10 cellular contexts compared by ENCODE assay signal in the genomic region with DNA sequence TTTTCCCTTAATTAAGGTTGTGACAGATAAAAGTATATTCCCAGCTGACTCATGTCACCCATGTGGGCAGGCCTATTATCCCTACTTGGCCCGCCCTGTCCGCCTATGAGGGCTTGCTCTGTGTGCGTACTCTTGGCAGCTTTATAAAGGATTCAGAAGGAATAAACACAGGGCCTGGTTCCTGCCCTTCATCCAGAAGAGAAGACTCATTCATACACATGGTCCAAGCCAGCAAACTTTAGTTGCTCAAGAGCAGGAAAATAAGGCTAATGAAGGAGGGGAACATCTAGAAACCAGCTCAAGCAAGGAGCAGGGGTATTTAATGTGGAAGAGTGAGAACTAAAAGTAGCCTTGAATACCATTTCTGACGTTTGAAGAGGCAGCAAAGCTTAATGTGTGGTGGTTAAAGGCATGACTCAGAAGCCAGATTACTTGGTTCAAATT.
A peak's percentile ranks its signal among the peaks of the same experiment; 100 is the strongest.
DNase-seq lines count a peak whose midpoint lies in the region; ATAC-seq and TF ChIP-seq lines count a peak whose summit lies in the region.
"Had no signal": no experiment of that assay in that cellular context is flagged by ENCODE, and none has a peak within 500 bp of the region (broad histone marks: within the 10 kb centered on the region; RNA-seq: fewer than 3 reads in every experiment).

No MANE protein-coding gene starts in this region.

- H3K4me1 ChIP-seq in breast epithelium: peaks cover 8 to 17% of the 10 kb centered on the region in 2 donors

- intact Hi-C loops in breast epithelium (cut with DNase I; ENCODE audit: low total_unique reads): no loop called here

- no peak overlapping the region for H3K4me3 ChIP-seq in breast epithelium
- H3K4me3 ChIP-seq in retinal pigment epithelial cell (ENCODE audit: low read length): no peak overlapping the region

- no peak for TF ChIP-seq CTCF in breast epithelium (IDR thresholded peaks at IDR 0.05)
- no peak for TF ChIP-seq CTCF in retinal pigment epithelial cell (conservative IDR thresholded peaks at IDR 0.05; ENCODE audit: low read depth, low read length)

- no peaks in the 10 kb centered on the region for H3K4me1 Mint-ChIP-seq in activated T-cell treated with anti-CD3 and anti-CD28 coated beads, Interleukin-2, amount 50 U/mL, for 4 hours (ENCODE audit: low read depth)

- peaks cover 9% of the 10 kb centered on the region for H3K36me3 Mint-ChIP-seq in activated T-cell treated with anti-CD3 and anti-CD28 coated beads, Interleukin-2, amount 50 U/mL, for 4 hours (ENCODE audit: insufficient read depth)

- DNase-seq in Daoy (ENCODE audit: low read depth): peak; percentile 53
- DNase-seq in breast epithelium (ENCODE audit: low spot score in 2 of 2): peak in 1 of 2 donors; percentile 80
- DNase-seq in iris pigment epithelial cell (ENCODE audit: low read depth): peak; percentile 90
- peak; percentile 30 for DNase-seq in retinal pigment epithelial cell (ENCODE audit: low read depth)
- DNase-seq in hepatic stellate cell (ENCODE audit: low spot score): no peak
- DNase-seq in activated T-cell treated with anti-CD3 and anti-CD28 coated beads, Interleukin-2, amount 50 U/mL, for 4 hours: no peak
- DNase-seq: activated CD8-positive, alpha-beta memory T cell treated with anti-CD3 and anti-CD28 coated beads, Interleukin-2, amount 50 U/mL, for 4 hours; retina had no signal

- no peak for TF ChIP-seq POLR2A in breast epithelium (IDR thresholded peaks at IDR 0.05)

- no peaks in the 10 kb centered on the region for H3K9me3 ChIP-seq in breast epithelium

- peak overlapping the region; percentile 89 to 90 for H3K27ac ChIP-seq in breast epithelium

- no peak for ATAC-seq in HG03175 (IDR thresholded peaks at IDR 0.05; ENCODE audit: unreplicated experiment)
- no peak for ATAC-seq in HG03280 (IDR thresholded peaks at IDR 0.05; ENCODE audit: unreplicated experiment)
- ATAC-seq in activated T-cell treated with anti-CD3 and anti-CD28 coated beads, Interleukin-2, amount 50 U/mL, for 4 hours: no peak

- H3K27me3 ChIP-seq in breast epithelium: no peaks in the 10 kb centered on the region

- no peaks in the 10 kb centered on the region for H3K9me3 Mint-ChIP-seq in activated T-cell treated with anti-CD3 and anti-CD28 coated beads, Interleukin-2, amount 50 U/mL, for 4 hours

- H3K36me3 ChIP-seq in breast epithelium: no peaks in the 10 kb centered on the region

- H3K27me3 Mint-ChIP-seq in activated T-cell treated with anti-CD3 and anti-CD28 coated beads, Interleukin-2, amount 50 U/mL, for 4 hours (ENCODE audit: low read depth): no peaks in the 10 kb centered on the region

- no peak overlapping the region for H3K4me3 Mint-ChIP-seq in activated T-cell treated with anti-CD3 and anti-CD28 coated beads, Interleukin-2, amount 50 U/mL, for 4 hours

Comparison
In these comparisons a context has a peak if more than half of its experiments do, and no peak if none do; other contexts are left out.
1. DNase-seq: peak in Daoy (single experiment), iris pigment epithelial cell (single experiment) and retinal pigment epithelial cell (single experiment); none in hepatic stellate cell (single experiment) and activated T-cell treated with anti-CD3 and anti-CD28 coated beads, Interleukin-2, amount 50 U/mL, for 4 hours (single experiment).